In genomic region chr17:48878920-48879898, GRCh38 we compare ENCODE assay signal across 8 cellular contexts. TPM values are rescaled to one million over a fixed set of nuclear protein-coding genes. Genes with fewer than 3 reads are reported as not detected.
DNase-seq lines count a peak whose midpoint lies in the region; ATAC-seq, FAIRE-seq and TF ChIP-seq lines count a peak whose summit lies in the region.

No MANE protein-coding gene starts in this region.

- DNase-seq in Ammon's horn (ENCODE audit: low spot score) (peak; percentile 82), HCEC 1CT (peak; percentile 64), NCI-H2227 treated with DMSO at 0.1 percent for 48 hours (lab: John Stamatoyannopoulos, UW) (peak; percentile 78), bronchial epithelial cell (ENCODE audit: low read depth) (peak; percentile 55), keratinocyte (ENCODE audit: low read depth, low spot score) (peak; percentile 54)
- DNase-seq in stimulated activated CD4-positive, alpha-beta T cell treated with anti-CD3 and anti-CD28 coated beads, Interleukin-4, amount 100 ng/mL, for 24 hours: peak; percentile 67

- no peaks in the 10 kb centered on the region for H3K27me3 ChIP-seq in bronchial epithelial cell (ENCODE audit: control insufficient read depth, insufficient read depth, low read length)
- no peaks in the 10 kb centered on the region for H3K27me3 ChIP-seq in keratinocyte (ENCODE audit: control insufficient read depth, extremely low read depth, insufficient read depth, low read length)

- FAIRE-seq in bronchial epithelial cell (lab: Jason Lieb, UNC) (no peak), keratinocyte (lab: Jason Lieb, UNC) (no peak)

- dilution Hi-C loops in keratinocyte (cut with MboI; ENCODE audit: extremely low pct_ligation_motif_present, low sequenced_read_pairs): no loop called here

- no peaks in the 10 kb centered on the region for H3K9me3 ChIP-seq in keratinocyte (ENCODE audit: control insufficient read depth, low read depth, low read length)

- H3K9me1 ChIP-seq in keratinocyte (ENCODE audit: control insufficient read depth, extremely low read depth, insufficient read depth, low read length): no peaks in the 10 kb centered on the region

- H3K4me3 ChIP-seq in bronchial epithelial cell (ENCODE audit: low read depth, low read length) (no peak overlapping the region), keratinocyte (ENCODE audit: control insufficient read depth in 2 of 3, extremely low read depth in 1 of 3, insufficient read depth in 2 of 3, low read depth in 1 of 3, low read length in 3 of 3) (no peak overlapping the region)

- no peak overlapping the region for H3K4me2 ChIP-seq in keratinocyte (ENCODE audit: control insufficient read depth, extremely low read depth, insufficient read depth, low read depth, low read length)

- no peak for ATAC-seq in HG02840 (IDR thresholded peaks at IDR 0.05; ENCODE audit: low FRiP score, unreplicated experiment)

- H3K4me1 ChIP-seq in keratinocyte (ENCODE audit: control insufficient read depth, extremely low read depth, insufficient read depth, low read length): no peaks in the 10 kb centered on the region

- H3K9ac ChIP-seq in keratinocyte (ENCODE audit: control insufficient read depth, extremely low read depth, insufficient read depth, low read length): no peak overlapping the region

- H3K36me3 ChIP-seq in bronchial epithelial cell (ENCODE audit: control insufficient read depth, insufficient read depth, low read length) (no peaks in the 10 kb centered on the region), keratinocyte (ENCODE audit: control insufficient read depth in 2 of 2, extremely low read depth in 1 of 2, insufficient read depth in 2 of 2, low read length in 2 of 2) (no peaks in the 10 kb centered on the region)

- H2AFZ ChIP-seq in keratinocyte (ENCODE audit: control insufficient read depth, low read length): no peak overlapping the region

- TF ChIP-seq CTCF in VCaP (conservative IDR thresholded peaks at IDR 0.05) (peak; percentile 96), bronchial epithelial cell (IDR thresholded peaks at IDR 0.05; ENCODE audit: insufficient read depth, low read length, severe bottlenecking) (peak; percentile 94), keratinocyte (optimal IDR thresholded peaks at IDR 0.05 in 1 of 3, IDR thresholded peaks at IDR 0.05 in 1 of 3, conservative IDR thresholded peaks at IDR 0.05 in 1 of 3; ENCODE audit: extremely low read depth in 1 of 3, insufficient read depth in 2 of 3, low read length in 3 of 3) (peak; percentile 91 to 98 (median 93))

- no peaks in the 10 kb centered on the region for H4K20me1 ChIP-seq in keratinocyte (ENCODE audit: control insufficient read depth, extremely low read depth, insufficient read depth, low read length)

- H3K27ac ChIP-seq in VCaP (no peak overlapping the region), keratinocyte (ENCODE audit: control insufficient read depth, insufficient read depth, low read length) (no peak overlapping the region)

- H3K79me2 ChIP-seq in keratinocyte (ENCODE audit: control insufficient read depth, insufficient read depth, low read length): no peaks in the 10 kb centered on the region

RNA-seq across cellular contexts. Expression of gene ATP5MC1, which starts 13.4 kb away (rescaled TPM):
- total RNA-seq in bronchial epithelial cell: 21.4 and 23.4 TPM in 2 replicates
- polyA plus RNA-seq in keratinocyte: 299 to 434 TPM (median 355 TPM) in 3 replicates
- 9.0 TPM for polyA plus RNA-seq in keratinocyte (2011; ENCODE audit: low read depth)
- 265 TPM in 2 replicates for polyA plus RNA-seq in keratinocyte (2011; cell fraction: cytosol; rRNA removed)
- 146 and 163 TPM in 2 replicates for polyA plus RNA-seq in keratinocyte (2011; cell fraction: nucleus; rRNA removed)
- 162 and 277 TPM in 2 replicates for polyA plus RNA-seq in keratinocyte (2012; ENCODE audit: low replicate concordance)
- polyA minus RNA-seq in keratinocyte: 129 to 194 TPM (median 166 TPM) in 3 replicates
- polyA minus RNA-seq in keratinocyte (2011; cell fraction: cytosol; rRNA and poly(A)+ RNA removed): 106 TPM
- polyA minus RNA-seq in keratinocyte (2011; cell fraction: nucleus; rRNA and poly(A)+ RNA removed): 26.8 and 28.2 TPM in 2 replicates

RNA-seq across cellular contexts. Expression of gene UBE2Z, which starts 29.0 kb away (rescaled TPM):
- total RNA-seq in bronchial epithelial cell: 37.9 and 71.8 TPM in 2 replicates
- 132 to 163 TPM (median 140 TPM) in 3 replicates for polyA plus RNA-seq in keratinocyte
- polyA plus RNA-seq in keratinocyte (2011; ENCODE audit: low read depth): 88.0 TPM
- 139 and 170 TPM in 2 replicates for polyA plus RNA-seq in keratinocyte (2011; cell fraction: cytosol; rRNA removed)
- polyA plus RNA-seq in keratinocyte (2011; cell fraction: nucleus; rRNA removed): 191 and 193 TPM in 2 replicates
- 85.9 and 89.9 TPM in 2 replicates for polyA plus RNA-seq in keratinocyte (2012; ENCODE audit: low replicate concordance)
- polyA minus RNA-seq in keratinocyte: 113 to 192 TPM (median 147 TPM) in 3 replicates
- polyA minus RNA-seq in keratinocyte (2011; cell fraction: cytosol; rRNA and poly(A)+ RNA removed): 125 TPM
- 89.7 and 127 TPM in 2 replicates for polyA minus RNA-seq in keratinocyte (2011; cell fraction: nucleus; rRNA and poly(A)+ RNA removed)

RNA-seq across cellular contexts. Expression of gene CALCOCO2, which starts 48.4 kb away (rescaled TPM):
- 30.3 and 60.3 TPM in 2 replicates for total RNA-seq in bronchial epithelial cell
- polyA plus RNA-seq in keratinocyte: 58.8 to 79.7 TPM (median 76.0 TPM) in 3 replicates
- polyA plus RNA-seq in keratinocyte (2011; ENCODE audit: low read depth): 222 TPM
- polyA plus RNA-seq in keratinocyte (2011; cell fraction: cytosol; rRNA removed): 39.4 and 73.6 TPM in 2 replicates
- 56.5 and 59.7 TPM in 2 replicates for polyA plus RNA-seq in keratinocyte (2011; cell fraction: nucleus; rRNA removed)
- polyA plus RNA-seq in keratinocyte (2012; ENCODE audit: low replicate concordance): 49.9 and 67.9 TPM in 2 replicates
- polyA minus RNA-seq in keratinocyte: 34.6 to 129 TPM (median 106 TPM) in 3 replicates
- polyA minus RNA-seq in keratinocyte (2011; cell fraction: cytosol; rRNA and poly(A)+ RNA removed): 31.8 TPM
- 15.5 and 49.6 TPM in 2 replicates for polyA minus RNA-seq in keratinocyte (2011; cell fraction: nucleus; rRNA and poly(A)+ RNA removed)
